8 cellular contexts compared by ENCODE assay signal in the genomic region with DNA sequence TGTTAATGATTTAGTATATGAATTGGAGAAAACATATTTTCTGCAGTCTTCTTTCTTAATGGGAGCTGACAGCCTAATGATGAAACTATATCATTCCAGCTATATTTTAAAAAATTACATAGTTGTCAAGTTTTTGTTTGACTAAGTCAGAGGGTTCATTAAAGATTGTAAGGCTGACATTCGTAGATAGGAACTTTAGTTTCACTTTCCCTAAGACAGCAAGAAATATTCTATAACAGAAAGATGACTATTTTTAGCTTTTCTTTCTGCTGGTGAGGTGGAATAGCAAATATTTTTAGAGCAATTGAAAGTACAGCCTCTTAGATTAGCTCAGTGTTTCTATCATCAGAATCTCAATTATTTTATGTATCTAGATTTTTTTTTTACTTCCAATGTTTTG.
DNase-seq lines count a peak whose midpoint lies in the region; ATAC-seq, FAIRE-seq and TF ChIP-seq lines count a peak whose summit lies in the region.

No MANE protein-coding gene starts in this region.

- H3K9me3 ChIP-seq in GM12878 (replicated peaks; ENCODE audit: control insufficient read depth, insufficient read depth, low read length) (peaks cover 4% of the 10 kb centered on the region), right lobe of liver (no peaks in the 10 kb centered on the region)

- H4K20me1 ChIP-seq in GM12878 (ENCODE audit: control insufficient read depth, insufficient read depth): no peaks in the 10 kb centered on the region; the same call in 1 of the 2 replicates

- POLR2A ChIA-PET in GM12878 (lab: Charles Lee): interaction anchor here (1.0 kb wide), 1 partner anchor 49 kb away, joined by 6 read pairs; no protein-coding TSS in a partner anchor

- peaks cover 17% of the 10 kb centered on the region for H3K4me1 ChIP-seq in GM12878 (ENCODE audit: control insufficient read depth, insufficient read depth, low read length)
- H3K4me1 ChIP-seq in right lobe of liver: peaks cover 0 to 18% (median 1%) of the 10 kb centered on the region in 4 donors

- TF ChIP-seq POLR2A in GM12878 (IDR thresholded peaks at IDR 0.05; ENCODE audit: low read depth, low read length): no peak
- TF ChIP-seq POLR2A in right lobe of liver (IDR thresholded peaks at IDR 0.05): no peak

- no peak for TF ChIP-seq EP300 in GM12878 (IDR thresholded peaks at IDR 0.05; ENCODE audit: borderline replicate concordance in 1 of 2, control insufficient read depth in 1 of 2, low read depth in 2 of 2, low read length in 2 of 2)

- 9% methylated on average over 1 of the region's 1 CpG for WGBS in GM12878 (ENCODE audit: insufficient coverage, insufficient replicate concordance, low lambda C conversion rate, missing lambda C conversion rate)
- 4% methylated on average over 1 of the region's 1 CpG for WGBS in right lobe of liver (ENCODE audit: insufficient coverage, low coverage, low lambda C conversion rate, missing lambda C conversion rate)

- no peaks in the 10 kb centered on the region for H3K27me3 ChIP-seq in GM12878 (replicated peaks in 1 of 2; ENCODE audit: control insufficient read depth in 2 of 2, insufficient read depth in 2 of 2, low read length in 1 of 2)
- H3K27me3 ChIP-seq in right lobe of liver: no peaks in the 10 kb centered on the region

- no peak for TF ChIP-seq RAD21 in GM12878 (IDR thresholded peaks at IDR 0.05; ENCODE audit: insufficient read depth, low read depth, low read length)

- no TSS peak for BruUV-seq in GM12878 (replicated peaks; lab: Mats Ljungman, UMichigan)

- peak overlapping the region; percentile 67 for H3K4me2 ChIP-seq in GM12878 (ENCODE audit: control insufficient read depth, insufficient read depth)

- H3K36me3 ChIP-seq in GM12878 (ENCODE audit: control insufficient read depth in 2 of 2, insufficient read depth in 2 of 2, low read length in 1 of 2) (no peaks in the 10 kb centered on the region; a peak in 2 of 4 replicates), right lobe of liver (no peaks in the 10 kb centered on the region)

- RAD21 ChIA-PET in GM12878 (lab: Charles Lee; ENCODE audit: unreplicated experiment): interaction anchor here (0.9 to 3.2 kb wide), 8 partner anchors 10 to 253 kb away, joined by 3 to 12 read pairs (median 4); a partner anchor contains a TSS

- no peak for FAIRE-seq in GM12878 (lab: Jason Lieb, UNC)

- no peak overlapping the region for H2AFZ ChIP-seq in GM12878 (ENCODE audit: control insufficient read depth, low read depth, low read length)

- H3K9ac ChIP-seq in GM12878 (ENCODE audit: control insufficient read depth, insufficient read depth, low read length): no peak overlapping the region

- in situ Hi-C loops in ACHN (cut with HindIII; ENCODE audit: low pct_ligation_motif_present, low pct_unique_long_range_greater_than_20kb, low sequenced_read_pairs): no loop called here
- in situ Hi-C loops in GM12878 (cut with MboI): no loop called here

- H3K27ac ChIP-seq in GM12878 (ENCODE audit: control insufficient read depth, insufficient read depth): peak overlapping the region; percentile 24; the same call in 1 of the 2 replicates
- peak overlapping the region in 2 of 3 donors; percentile 59 for H3K27ac ChIP-seq in right lobe of liver

- H3K79me2 ChIP-seq in GM12878 (ENCODE audit: control insufficient read depth, insufficient read depth, low read length): peaks cover 93% of the 10 kb centered on the region

- ATAC-seq in GM12878 (peak; percentile 70), right lobe of liver (peak; percentile 42 to 69 (median 59))

- intact Hi-C loops in GM12878 (cut with micrococcal nuclease; ENCODE audit: unreplicated experiment): no loop called here
- intact Hi-C loops in right lobe of liver (cut with DNase I): no loop called here

- CTCF ChIA-PET in GM12878 (lab: Yijun Ruan, JAX): interaction anchor here (1.1 to 2.2 kb wide), 5 partner anchors 13 to 251 kb away, joined by 3 to 7 read pairs (median 4); no protein-coding TSS in a partner anchor

- peak overlapping the region; percentile 21 for H3K4me3 ChIP-seq in Jurkat, Clone E6-1 (ENCODE audit: low read length)
- H3K4me3 ChIP-seq in GM12878 (peak overlapping the region; percentile 47; the same call in 1 of the 2 replicates), right lobe of liver (peak overlapping the region; percentile 13 to 43 (median 39))

- peak; percentile 29 for DNase-seq in ACHN
- peak; percentile 24 for DNase-seq in Jurkat, Clone E6-1 (ENCODE audit: low read depth, low spot score)
- DNase-seq in GM12878 (ENCODE audit: low read depth, low spot score): no peak
- DNase-seq in right lobe of liver: no peak
- DNase-seq in anterior cingulate cortex (lab: John Stamatoyannopoulos, UW): no peak
- no peak for DNase-seq in stimulated activated CD4-positive, alpha-beta T cell treated with anti-CD3 and anti-CD28 coated beads, Interleukin-15, amount 100 ng/mL, for 24 hours
- no peak for DNase-seq in NCI-H2171 treated with DMSO at 0.1 percent for 48 hours (lab: John Stamatoyannopoulos, UW)
- DNase-seq in nucleus accumbens (lab: John Stamatoyannopoulos, UW): no peak

- SMC1A ChIA-PET in GM12878 (lab: Charles Lee; ENCODE audit: uncharacterized antibody, unreplicated experiment): interaction anchor here (0.7 to 3.5 kb wide), 12 partner anchors 12 to 273 kb away, joined by 3 to 14 read pairs (median 4); no protein-coding TSS in a partner anchor

- no peak for TF ChIP-seq CTCF in GM12878 (IDR thresholded peaks at IDR 0.05 in 2 of 3, conservative IDR thresholded peaks at IDR 0.05 in 1 of 3; ENCODE audit: control insufficient read depth in 2 of 3, extremely low read depth in 1 of 3, insufficient read depth in 1 of 3, low read depth in 3 of 3, low read length in 3 of 3)
- TF ChIP-seq CTCF in right lobe of liver (IDR thresholded peaks at IDR 0.05): no peak

TF ChIP-seq in GM12878, 131 proteins besides CTCF, POLR2A, EP300 and RAD21 (continues in another document):
- TF ChIP-seq ZNF622 (IDR thresholded peaks at IDR 0.05) (no peak), SP1 (IDR thresholded peaks at IDR 0.05; ENCODE audit: low read depth, low read length) (no peak), FOXM1 (IDR thresholded peaks at IDR 0.05; ENCODE audit: low read depth, low read length) (0 out of 2 replicates have a peak, but pooled peaks have one; percentile 18), RCOR1 (conservative IDR thresholded peaks at IDR 0.05; ENCODE audit: low read depth, low read length) (no peak), DPF2 (IDR thresholded peaks at IDR 0.05) (no peak), CBX3 (IDR thresholded peaks at IDR 0.05; ENCODE audit: borderline replicate concordance, low read depth) (no peak), JUNB (IDR thresholded peaks at IDR 0.05) (peak; percentile 23), NFIC (IDR thresholded peaks at IDR 0.05; ENCODE audit: low read depth, low read length) (0 out of 2 replicates have a peak, but pooled peaks have one; percentile 25), MEF2B (IDR thresholded peaks at IDR 0.05; ENCODE audit: partially characterized antibody, poor library complexity, severe bottlenecking) (peak; percentile 49)
- TF ChIP-seq, protein P1, sequence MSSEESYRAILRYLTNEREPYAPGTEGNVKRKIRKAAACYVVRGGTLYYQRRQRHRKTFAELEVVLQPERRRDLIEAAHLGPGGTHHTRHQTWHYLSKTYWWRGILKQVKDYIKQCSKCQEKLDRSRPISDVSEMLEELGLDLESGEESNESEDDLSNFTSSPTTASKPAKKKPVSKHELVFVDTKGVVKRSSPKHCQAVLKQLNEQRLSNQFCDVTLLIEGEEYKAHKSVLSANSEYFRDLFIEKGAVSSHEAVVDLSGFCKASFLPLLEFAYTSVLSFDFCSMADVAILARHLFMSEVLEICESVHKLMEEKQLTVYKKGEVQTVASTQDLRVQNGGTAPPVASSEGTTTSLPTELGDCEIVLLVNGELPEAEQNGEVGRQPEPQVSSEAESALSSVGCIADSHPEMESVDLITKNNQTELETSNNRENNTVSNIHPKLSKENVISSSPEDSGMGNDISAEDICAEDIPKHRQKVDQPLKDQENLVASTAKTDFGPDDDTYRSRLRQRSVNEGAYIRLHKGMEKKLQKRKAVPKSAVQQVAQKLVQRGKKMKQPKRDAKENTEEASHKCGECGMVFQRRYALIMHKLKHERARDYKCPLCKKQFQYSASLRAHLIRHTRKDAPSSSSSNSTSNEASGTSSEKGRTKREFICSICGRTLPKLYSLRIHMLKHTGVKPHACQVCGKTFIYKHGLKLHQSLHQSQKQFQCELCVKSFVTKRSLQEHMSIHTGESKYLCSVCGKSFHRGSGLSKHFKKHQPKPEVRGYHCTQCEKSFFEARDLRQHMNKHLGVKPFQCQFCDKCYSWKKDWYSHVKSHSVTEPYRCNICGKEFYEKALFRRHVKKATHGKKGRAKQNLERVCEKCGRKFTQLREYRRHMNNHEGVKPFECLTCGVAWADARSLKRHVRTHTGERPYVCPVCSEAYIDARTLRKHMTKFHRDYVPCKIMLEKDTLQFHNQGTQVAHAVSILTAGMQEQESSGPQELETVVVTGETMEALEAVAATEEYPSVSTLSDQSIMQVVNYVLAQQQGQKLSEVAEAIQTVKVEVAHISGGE (CRISPR knock-in tag; IDR thresholded peaks at IDR 0.05): no peak
- TF ChIP-seq, protein P2, sequence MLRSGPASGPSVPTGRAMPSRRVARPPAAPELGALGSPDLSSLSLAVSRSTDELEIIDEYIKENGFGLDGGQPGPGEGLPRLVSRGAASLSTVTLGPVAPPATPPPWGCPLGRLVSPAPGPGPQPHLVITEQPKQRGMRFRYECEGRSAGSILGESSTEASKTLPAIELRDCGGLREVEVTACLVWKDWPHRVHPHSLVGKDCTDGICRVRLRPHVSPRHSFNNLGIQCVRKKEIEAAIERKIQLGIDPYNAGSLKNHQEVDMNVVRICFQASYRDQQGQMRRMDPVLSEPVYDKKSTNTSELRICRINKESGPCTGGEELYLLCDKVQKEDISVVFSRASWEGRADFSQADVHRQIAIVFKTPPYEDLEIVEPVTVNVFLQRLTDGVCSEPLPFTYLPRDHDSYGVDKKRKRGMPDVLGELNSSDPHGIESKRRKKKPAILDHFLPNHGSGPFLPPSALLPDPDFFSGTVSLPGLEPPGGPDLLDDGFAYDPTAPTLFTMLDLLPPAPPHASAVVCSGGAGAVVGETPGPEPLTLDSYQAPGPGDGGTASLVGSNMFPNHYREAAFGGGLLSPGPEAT (IDR thresholded peaks at IDR 0.05; ENCODE audit: low read depth): peak; percentile 16; the same call in 1 of the 2 replicates
- TF ChIP-seq, protein P3, sequence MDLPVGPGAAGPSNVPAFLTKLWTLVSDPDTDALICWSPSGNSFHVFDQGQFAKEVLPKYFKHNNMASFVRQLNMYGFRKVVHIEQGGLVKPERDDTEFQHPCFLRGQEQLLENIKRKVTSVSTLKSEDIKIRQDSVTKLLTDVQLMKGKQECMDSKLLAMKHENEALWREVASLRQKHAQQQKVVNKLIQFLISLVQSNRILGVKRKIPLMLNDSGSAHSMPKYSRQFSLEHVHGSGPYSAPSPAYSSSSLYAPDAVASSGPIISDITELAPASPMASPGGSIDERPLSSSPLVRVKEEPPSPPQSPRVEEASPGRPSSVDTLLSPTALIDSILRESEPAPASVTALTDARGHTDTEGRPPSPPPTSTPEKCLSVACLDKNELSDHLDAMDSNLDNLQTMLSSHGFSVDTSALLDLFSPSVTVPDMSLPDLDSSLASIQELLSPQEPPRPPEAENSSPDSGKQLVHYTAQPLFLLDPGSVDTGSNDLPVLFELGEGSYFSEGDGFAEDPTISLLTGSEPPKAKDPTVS (IDR thresholded peaks at IDR 0.05; ENCODE audit: low read depth, low read length): no peak

Comparison
In these comparisons a context has a peak if more than half of its experiments do, and no peak if none do; other contexts are left out.
1. DNase-seq: peak in ACHN (single experiment) and Jurkat, Clone E6-1 (single experiment); none in GM12878 (single experiment), right lobe of liver (0 of 3), anterior cingulate cortex (0 of 58), stimulated activated CD4-positive, alpha-beta T cell treated with anti-CD3 and anti-CD28 coated beads, Interleukin-15, amount 100 ng/mL, for 24 hours (single experiment), NCI-H2171 treated with DMSO at 0.1 percent for 48 hours (single experiment) and nucleus accumbens (0 of 56).
2. Peak in every context shown above with its lines, with median percentiles within 50 percentile points of each other: H3K4me3 ChIP-seq.